Comparison of ENCODE assay signal across 1 cellular context in the genomic region with DNA sequence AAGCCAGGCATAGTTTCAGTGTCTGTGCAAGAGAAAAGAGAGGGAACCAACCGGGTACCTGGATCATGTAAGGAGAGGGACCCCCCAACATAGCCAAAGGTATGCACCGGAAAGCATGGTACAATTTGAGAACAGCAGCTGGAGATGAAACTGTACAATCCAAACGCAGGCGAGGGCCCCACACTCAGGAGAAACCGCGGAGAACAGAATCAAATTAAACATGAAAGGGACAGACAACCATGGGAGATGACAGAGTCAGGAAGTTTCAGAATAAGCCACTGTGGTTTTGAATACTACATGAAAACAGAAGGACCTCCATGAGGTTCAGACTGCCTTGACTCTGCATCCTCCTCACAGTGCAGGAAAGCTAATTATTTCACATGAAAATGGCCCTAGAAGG.
TF ChIP-seq lines count a peak whose summit lies in the region.

No MANE protein-coding gene starts in this region.

TF ChIP-seq in HepG2, 621 proteins besides CTCF, POLR2A, EP300 and RAD21 (continued from another document):
- TF ChIP-seq, protein P1, sequence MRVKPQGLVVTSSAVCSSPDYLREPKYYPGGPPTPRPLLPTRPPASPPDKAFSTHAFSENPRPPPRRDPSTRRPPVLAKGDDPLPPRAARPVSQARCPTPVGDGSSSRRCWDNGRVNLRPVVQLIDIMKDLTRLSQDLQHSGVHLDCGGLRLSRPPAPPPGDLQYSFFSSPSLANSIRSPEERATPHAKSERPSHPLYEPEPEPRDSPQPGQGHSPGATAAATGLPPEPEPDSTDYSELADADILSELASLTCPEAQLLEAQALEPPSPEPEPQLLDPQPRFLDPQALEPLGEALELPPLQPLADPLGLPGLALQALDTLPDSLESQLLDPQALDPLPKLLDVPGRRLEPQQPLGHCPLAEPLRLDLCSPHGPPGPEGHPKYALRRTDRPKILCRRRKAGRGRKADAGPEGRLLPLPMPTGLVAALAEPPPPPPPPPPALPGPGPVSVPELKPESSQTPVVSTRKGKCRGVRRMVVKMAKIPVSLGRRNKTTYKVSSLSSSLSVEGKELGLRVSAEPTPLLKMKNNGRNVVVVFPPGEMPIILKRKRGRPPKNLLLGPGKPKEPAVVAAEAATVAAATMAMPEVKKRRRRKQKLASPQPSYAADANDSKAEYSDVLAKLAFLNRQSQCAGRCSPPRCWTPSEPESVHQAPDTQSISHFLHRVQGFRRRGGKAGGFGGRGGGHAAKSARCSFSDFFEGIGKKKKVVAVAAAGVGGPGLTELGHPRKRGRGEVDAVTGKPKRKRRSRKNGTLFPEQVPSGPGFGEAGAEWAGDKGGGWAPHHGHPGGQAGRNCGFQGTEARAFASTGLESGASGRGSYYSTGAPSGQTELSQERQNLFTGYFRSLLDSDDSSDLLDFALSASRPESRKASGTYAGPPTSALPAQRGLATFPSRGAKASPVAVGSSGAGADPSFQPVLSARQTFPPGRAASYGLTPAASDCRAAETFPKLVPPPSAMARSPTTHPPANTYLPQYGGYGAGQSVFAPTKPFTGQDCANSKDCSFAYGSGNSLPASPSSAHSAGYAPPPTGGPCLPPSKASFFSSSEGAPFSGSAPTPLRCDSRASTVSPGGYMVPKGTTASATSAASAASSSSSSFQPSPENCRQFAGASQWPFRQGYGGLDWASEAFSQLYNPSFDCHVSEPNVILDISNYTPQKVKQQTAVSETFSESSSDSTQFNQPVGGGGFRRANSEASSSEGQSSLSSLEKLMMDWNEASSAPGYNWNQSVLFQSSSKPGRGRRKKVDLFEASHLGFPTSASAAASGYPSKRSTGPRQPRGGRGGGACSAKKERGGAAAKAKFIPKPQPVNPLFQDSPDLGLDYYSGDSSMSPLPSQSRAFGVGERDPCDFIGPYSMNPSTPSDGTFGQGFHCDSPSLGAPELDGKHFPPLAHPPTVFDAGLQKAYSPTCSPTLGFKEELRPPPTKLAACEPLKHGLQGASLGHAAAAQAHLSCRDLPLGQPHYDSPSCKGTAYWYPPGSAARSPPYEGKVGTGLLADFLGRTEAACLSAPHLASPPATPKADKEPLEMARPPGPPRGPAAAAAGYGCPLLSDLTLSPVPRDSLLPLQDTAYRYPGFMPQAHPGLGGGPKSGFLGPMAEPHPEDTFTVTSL (CRISPR knock-in tag; IDR thresholded peaks at IDR 0.05; ENCODE audit: borderline replicate concordance), result no peak
- TF ChIP-seq ZNF782 (CRISPR knock-in tag; IDR thresholded peaks at IDR 0.05; ENCODE audit: borderline replicate concordance), result no peak
- TF ChIP-seq, protein P2, sequence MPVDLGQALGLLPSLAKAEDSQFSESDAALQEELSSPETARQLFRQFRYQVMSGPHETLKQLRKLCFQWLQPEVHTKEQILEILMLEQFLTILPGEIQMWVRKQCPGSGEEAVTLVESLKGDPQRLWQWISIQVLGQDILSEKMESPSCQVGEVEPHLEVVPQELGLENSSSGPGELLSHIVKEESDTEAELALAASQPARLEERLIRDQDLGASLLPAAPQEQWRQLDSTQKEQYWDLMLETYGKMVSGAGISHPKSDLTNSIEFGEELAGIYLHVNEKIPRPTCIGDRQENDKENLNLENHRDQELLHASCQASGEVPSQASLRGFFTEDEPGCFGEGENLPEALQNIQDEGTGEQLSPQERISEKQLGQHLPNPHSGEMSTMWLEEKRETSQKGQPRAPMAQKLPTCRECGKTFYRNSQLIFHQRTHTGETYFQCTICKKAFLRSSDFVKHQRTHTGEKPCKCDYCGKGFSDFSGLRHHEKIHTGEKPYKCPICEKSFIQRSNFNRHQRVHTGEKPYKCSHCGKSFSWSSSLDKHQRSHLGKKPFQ (CRISPR knock-in tag; IDR thresholded peaks at IDR 0.05; ENCODE audit: insufficient replicate concordance), result no peak
- no peak for TF ChIP-seq TOPORS (CRISPR knock-in tag; IDR thresholded peaks at IDR 0.05)
- TF ChIP-seq ZNF703 (CRISPR knock-in tag; IDR thresholded peaks at IDR 0.05; ENCODE audit: borderline replicate concordance), result no peak
- TF ChIP-seq GTF3A (CRISPR knock-in tag; conservative IDR thresholded peaks at IDR 0.05), result no peak
- TF ChIP-seq ZFP36L1 (CRISPR knock-in tag; IDR thresholded peaks at IDR 0.05), result no peak
- no peak for TF ChIP-seq NFYC (CRISPR knock-in tag; IDR thresholded peaks at IDR 0.05)
- TF ChIP-seq MEIS1 (CRISPR knock-in tag; IDR thresholded peaks at IDR 0.05; ENCODE audit: borderline replicate concordance), result no peak
- TF ChIP-seq, protein P3, sequence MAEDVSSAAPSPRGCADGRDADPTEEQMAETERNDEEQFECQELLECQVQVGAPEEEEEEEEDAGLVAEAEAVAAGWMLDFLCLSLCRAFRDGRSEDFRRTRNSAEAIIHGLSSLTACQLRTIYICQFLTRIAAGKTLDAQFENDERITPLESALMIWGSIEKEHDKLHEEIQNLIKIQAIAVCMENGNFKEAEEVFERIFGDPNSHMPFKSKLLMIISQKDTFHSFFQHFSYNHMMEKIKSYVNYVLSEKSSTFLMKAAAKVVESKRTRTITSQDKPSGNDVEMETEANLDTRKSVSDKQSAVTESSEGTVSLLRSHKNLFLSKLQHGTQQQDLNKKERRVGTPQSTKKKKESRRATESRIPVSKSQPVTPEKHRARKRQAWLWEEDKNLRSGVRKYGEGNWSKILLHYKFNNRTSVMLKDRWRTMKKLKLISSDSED (CRISPR knock-in tag; IDR thresholded peaks at IDR 0.05), result no peak
TF ChIP-seq in HepG2: peak in this region for 0.
